In the genomic region with DNA sequence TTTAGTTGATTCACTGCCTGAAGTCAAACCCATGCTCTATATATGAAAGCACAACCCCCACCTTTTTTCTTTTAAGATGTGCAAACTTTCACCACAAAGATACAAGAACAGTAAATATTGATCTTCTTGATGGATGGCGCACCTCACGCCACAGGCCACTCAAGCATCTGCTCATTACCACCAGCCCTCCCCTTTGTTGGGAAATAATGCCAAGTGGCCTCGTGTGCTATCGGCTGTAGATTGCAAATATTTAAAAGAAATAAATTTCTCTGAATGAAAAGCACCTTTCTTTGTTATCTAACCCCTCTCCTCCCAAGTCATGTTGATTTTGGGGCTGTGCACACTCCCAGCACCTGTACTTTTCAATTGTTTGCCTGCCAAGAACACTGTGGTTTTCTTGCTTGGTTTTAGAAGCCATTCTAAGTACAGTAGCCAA, we compare ENCODE assay signal across 1 cellular context.
A peak's percentile ranks its signal among the peaks of the same experiment; 100 is the strongest.
TF ChIP-seq lines count a peak whose summit lies in the region.

No MANE protein-coding gene starts in this region.

TF ChIP-seq in GM12878, 131 proteins besides CTCF, POLR2A, EP300 and RAD21:
- TF ChIP-seq KAT2A (conservative IDR thresholded peaks at IDR 0.05; ENCODE audit: control insufficient read depth, low read depth, low read length) (no peak), SREBF1 (IDR thresholded peaks at IDR 0.05; ENCODE audit: low read length) (no peak), TCF3 (IDR thresholded peaks at IDR 0.05; ENCODE audit: borderline replicate concordance, insufficient read depth, low read depth, low read length) (no peak), IKZF2 (IDR thresholded peaks at IDR 0.05) (0 out of 4 replicates have a peak, but pooled peaks of 1 of the 2 experiments have one; percentile 14)
